22 cellular contexts compared by ENCODE assay signal in genomic region chr20:32909451-32909850, GRCh38. TPM values are rescaled to one million over a fixed set of nuclear protein-coding genes. Genes with fewer than 3 reads are reported as not detected.
"Had no signal": no experiment of that assay in that cellular context is flagged by ENCODE, and none has a peak within 500 bp of the region (broad histone marks: within the 10 kb centered on the region; RNA-seq: fewer than 3 reads in every experiment).

No MANE protein-coding gene starts in this region.

- H3K4me3 ChIP-seq: body of pancreas, dorsolateral prefrontal cortex, left ventricle myocardium inferior, mucosa of descending colon, pancreas, SK-N-MC, smooth muscle cell, thyroid gland had no signal

- H3K9me3 Mint-ChIP-seq: memory B cell; stimulated activated effector memory CD8-positive, alpha-beta T cell treated with anti-CD3 and anti-CD28 coated beads, Interleukin-12 subunit alpha, Interleukin-12 subunit beta, amount 100 ng/mL, for 72 hours had no signal

- H3K36me3 ChIP-seq: left ventricle myocardium inferior, pancreas, thyroid gland had no signal

- DNase-seq: activated effector memory CD4-positive, alpha-beta T cell treated with Interleukin-2 at 50 U/mL for 16 hours; activated naive CD4-positive, alpha-beta T cell treated with anti-CD3 and anti-CD28 coated beads, Interleukin-2, amount 50 U/mL, for 16 hours; amygdala; body of pancreas; left ventricle myocardium inferior; naive B cell; stimulated activated CD4-positive, alpha-beta T cell treated with anti-CD3 and anti-CD28 coated beads, Interleukin-4, amount 100 ng/mL, for 24 hours; thyroid gland had no signal

- H3K9me3 ChIP-seq: body of pancreas, left ventricle myocardium inferior, mucosa of descending colon, pancreas, thyroid gland had no signal

- H3K36me3 Mint-ChIP-seq: stimulated activated effector memory CD8-positive, alpha-beta T cell treated with anti-CD3 and anti-CD28 coated beads, Interleukin-12 subunit alpha, Interleukin-12 subunit beta, amount 100 ng/mL, for 72 hours had no signal

- H3K4me1 Mint-ChIP-seq: naive B cell; stimulated activated effector memory CD8-positive, alpha-beta T cell treated with anti-CD3 and anti-CD28 coated beads, Interleukin-12 subunit alpha, Interleukin-12 subunit beta, amount 100 ng/mL, for 72 hours had no signal

- ATAC-seq: activated CD8-positive, alpha-beta T cell treated with anti-CD3 and anti-CD28 coated beads for 36 hours; body of pancreas; mucosa of descending colon; pancreas; sciatic nerve; stimulated activated effector memory CD8-positive, alpha-beta T cell treated with anti-CD3 and anti-CD28 coated beads, Interleukin-12 subunit alpha, Interleukin-12 subunit beta, amount 100 ng/mL, for 72 hours had no signal

- H3K4me3 Mint-ChIP-seq: activated CD8-positive, alpha-beta T cell treated with anti-CD3 and anti-CD28 coated beads for 36 hours; memory B cell; naive B cell; stimulated activated effector memory CD8-positive, alpha-beta T cell treated with anti-CD3 and anti-CD28 coated beads, Interleukin-12 subunit alpha, Interleukin-12 subunit beta, amount 100 ng/mL, for 72 hours; T-helper 2 cell treated with Interferon-gamma antibody and Interleukin-4, amounts not matched to agents 5 μg/mL and 100 μg/mL, for 36 hours had no signal

- H3K27ac Mint-ChIP-seq: activated CD8-positive, alpha-beta T cell treated with anti-CD3 and anti-CD28 coated beads for 36 hours; memory B cell; stimulated activated effector memory CD8-positive, alpha-beta T cell treated with anti-CD3 and anti-CD28 coated beads, Interleukin-12 subunit alpha, Interleukin-12 subunit beta, amount 100 ng/mL, for 72 hours; T-helper 2 cell treated with Interferon-gamma antibody and Interleukin-4, amounts not matched to agents 5 μg/mL and 100 μg/mL, for 36 hours had no signal

- H3K4me1 ChIP-seq: body of pancreas, pancreas, thyroid gland had no signal

- H3K27me3 Mint-ChIP-seq: activated CD8-positive, alpha-beta T cell treated with anti-CD3 and anti-CD28 coated beads for 36 hours; memory B cell; naive B cell had no signal

- H3K27ac ChIP-seq: body of pancreas, dorsolateral prefrontal cortex, left ventricle myocardium inferior, pancreas, SK-N-MC, thyroid gland had no signal

- H3K27me3 ChIP-seq: body of pancreas, dorsolateral prefrontal cortex, pancreas, thyroid gland had no signal

RNA-seq across cellular contexts. Expression of gene EFCAB8, which starts 50.7 kb away (rescaled TPM):
- total RNA-seq: cardiac septum, epithelial cell of proximal tubule, frontal cortex, kidney epithelial cell, left ventricle myocardium inferior had no signal
